ENCODE assay signal across 20 cellular contexts in genomic region chr3:143726727-143727126, GRCh38.
A peak's percentile ranks its signal among the peaks of the same experiment; 100 is the strongest.
DNase-seq lines count a peak whose midpoint lies in the region; ATAC-seq and TF ChIP-seq lines count a peak whose summit lies in the region.
"Had no signal": no experiment of that assay in that cellular context is flagged by ENCODE, and none has a peak within 500 bp of the region (broad histone marks: within the 10 kb centered on the region; RNA-seq: fewer than 3 reads in every experiment).

No MANE protein-coding gene starts in this region.

- H3K4me1 ChIP-seq in gastroesophageal sphincter = peaks cover 0 to 9% (median 0%) of the 10 kb centered on the region in 3 donors
- H3K4me1 ChIP-seq: BLaER1 had no signal

- no peak for ATAC-seq in HG02623 (IDR thresholded peaks at IDR 0.05; ENCODE audit: unreplicated experiment)
- no peak for ATAC-seq in gastroesophageal sphincter

- no peaks in the 10 kb centered on the region for H3K9me3 Mint-ChIP-seq in nephron

- H3K27me3 ChIP-seq in gastroesophageal sphincter = no peaks in the 10 kb centered on the region
- H3K27me3 ChIP-seq: BLaER1 had no signal

- H3K4me3 ChIP-seq in gastroesophageal sphincter = no peak overlapping the region
- H3K4me3 ChIP-seq: BLaER1 had no signal

- H3K36me3 ChIP-seq in gastroesophageal sphincter = no peaks in the 10 kb centered on the region
- H3K36me3 ChIP-seq: BLaER1 had no signal

- no peaks in the 10 kb centered on the region for H3K36me3 Mint-ChIP-seq in nephron (ENCODE audit: low read depth)

- H3K4me3 Mint-ChIP-seq in nephron = no peak overlapping the region
- H3K4me3 Mint-ChIP-seq: CD8-positive, alpha-beta memory T cell had no signal

- H3K27me3 Mint-ChIP-seq in nephron (ENCODE audit: low read depth) = no peaks in the 10 kb centered on the region
- H3K27me3 Mint-ChIP-seq: CD8-positive, alpha-beta memory T cell had no signal

- no peaks in the 10 kb centered on the region for H3K9me3 ChIP-seq in gastroesophageal sphincter
- H3K9me3 ChIP-seq: BLaER1 had no signal

- H3K4me1 Mint-ChIP-seq in nephron = peaks cover 16% of the 10 kb centered on the region

- TF ChIP-seq EP300 in gastroesophageal sphincter (IDR thresholded peaks at IDR 0.05) = no peak

- TF ChIP-seq POLR2A in gastroesophageal sphincter (IDR thresholded peaks at IDR 0.05) = no peak

- DNase-seq in AG08396 (ENCODE audit: low spot score) (peak; percentile 9), NCI-H446 treated with DMSO at 0.1 percent for 48 hours (lab: John Stamatoyannopoulos, UW) (peak; percentile 58), fibroblast of gingiva (ENCODE audit: low read depth) (peak; percentile 17), dedifferentiated amniotic fluid mesenchymal stem cell (ENCODE audit: extremely low spot score) (no peak), DMS 273 treated with DMSO at 0.1 percent for 48 hours (lab: John Stamatoyannopoulos, UW) (no peak)
- DNase-seq: 8988T; CD8-positive, alpha-beta memory T cell; DND-41; GDM1; KBM-7; NCI-H1048; NCI-H1694 treated with DMSO at 0.1 percent for 48 hours; NCI-H345; NK-92 treated with Interleukin-12 subunit alpha and Interleukin-12 subunit beta, amount 100 ng/mL, for 24 hours; RPMI8226; SIG-M5 had no signal

- TF ChIP-seq CTCF in nephron (IDR thresholded peaks at IDR 0.05; ENCODE audit: unreplicated experiment in 3 of 3) (no peak), gastroesophageal sphincter (IDR thresholded peaks at IDR 0.05) (no peak)

- peak overlapping the region in 2 of 3 experiments; percentile 5 to 7 for H3K27ac Mint-ChIP-seq in nephron

- no peak overlapping the region for H3K27ac ChIP-seq in gastroesophageal sphincter
- H3K27ac ChIP-seq: BLaER1 had no signal

- WGBS in gastroesophageal sphincter (ENCODE audit: low coverage in 1 of 2), 2 donors = 33 to 50% methylated on average over 1 of the region's 1 CpG

Comparison
In these comparisons a context has a peak if more than half of its experiments do, and no peak if none do; other contexts are left out.
1. DNase-seq: peak in AG08396 (single experiment), NCI-H446 treated with DMSO at 0.1 percent for 48 hours (single experiment) and fibroblast of gingiva (single experiment); none in dedifferentiated amniotic fluid mesenchymal stem cell (single experiment) and DMS 273 treated with DMSO at 0.1 percent for 48 hours (single experiment).